In the genomic region with DNA sequence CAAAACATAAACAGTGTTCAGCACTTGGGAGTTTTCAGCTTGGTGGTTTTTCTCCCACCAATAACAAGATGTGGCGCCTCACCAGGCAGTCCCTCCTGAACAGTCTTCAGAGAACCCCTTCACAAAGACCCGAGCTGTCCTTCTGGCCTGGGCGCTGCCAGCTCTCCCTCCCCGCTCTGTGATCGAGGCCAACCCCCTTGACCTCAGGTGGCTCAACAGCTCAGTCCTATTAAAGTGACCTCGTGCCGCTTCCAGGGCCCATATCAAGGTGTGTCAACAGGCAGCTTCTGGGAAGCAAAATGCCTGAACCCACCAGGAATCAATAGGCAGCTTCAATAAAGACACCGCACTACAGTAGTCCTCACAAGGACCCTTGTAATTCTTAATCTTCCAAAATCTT, we compare ENCODE assay signal across 18 cellular contexts.
DNase-seq lines count a peak whose midpoint lies in the region; ATAC-seq, FAIRE-seq and TF ChIP-seq lines count a peak whose summit lies in the region.
"Had no signal": no experiment of that assay in that cellular context is flagged by ENCODE, and none has a peak within 500 bp of the region (broad histone marks: within the 10 kb centered on the region; RNA-seq: fewer than 3 reads in every experiment).

No MANE protein-coding gene starts in this region.

- no peak overlapping the region for H2BK12ac ChIP-seq in neuronal stem cell (ENCODE audit: low read length)

- ATAC-seq in HepG2 (no peak), GM21381 (IDR thresholded peaks at IDR 0.05; ENCODE audit: unreplicated experiment) (no peak)
- no peak for ATAC-seq in stimulated activated naive B cell treated with anti-CD40 and anti-IgM and Interleukin-4, amounts not matched to agents 10 μg/mL and 1 μg/mL and 100 μg/mL, for 72 hours (replicated peaks)

- no peaks in the 10 kb centered on the region for H3K27me3 Mint-ChIP-seq in stimulated activated naive B cell treated with anti-CD40 and anti-IgM and Interleukin-4, amounts not matched to agents 10 μg/mL and 1 μg/mL and 100 μg/mL, for 72 hours
- peaks cover 3% of the 10 kb centered on the region for H3K27me3 Mint-ChIP-seq in activated CD4-positive, alpha-beta T cell treated with anti-CD3 and anti-CD28 coated beads, Interleukin-2, amount 10 ng/mL, durations not matched to agents 7 days and 5 days

- no peak overlapping the region for H4K8ac ChIP-seq in neuronal stem cell (ENCODE audit: low read depth, low read length)

- no peak for TF ChIP-seq EP300 in HepG2 (IDR thresholded peaks at IDR 0.05; ENCODE audit: low read depth in 2 of 2, low read length in 2 of 2)
- no peak for TF ChIP-seq EP300 in HepG2 (CRISPR knock-in tag; IDR thresholded peaks at IDR 0.05; ENCODE audit: borderline replicate concordance)

- H2AK5ac ChIP-seq in neuronal stem cell (ENCODE audit: low read depth, low read length) = peak overlapping the region; percentile 58

- H3K4me2 ChIP-seq in HepG2 (ENCODE audit: low read depth, low read length) (no peak overlapping the region), neuronal stem cell (ENCODE audit: insufficient read depth, low read length, poor library complexity, severe bottlenecking) (no peak overlapping the region)
- H3K4me2 ChIP-seq: BLaER1 had no signal

- TF ChIP-seq POLR2A in HepG2 (IDR thresholded peaks at IDR 0.05; ENCODE audit: insufficient read depth in 1 of 2, low read depth in 2 of 2, low read length in 2 of 2) = no peak

- peak overlapping the region; percentile 78 for H3K27ac Mint-ChIP-seq in stimulated activated naive B cell treated with anti-CD40 and anti-IgM and Interleukin-4, amounts not matched to agents 10 μg/mL and 1 μg/mL and 100 μg/mL, for 72 hours
- H3K27ac Mint-ChIP-seq in activated CD4-positive, alpha-beta T cell treated with anti-CD3 and anti-CD28 coated beads, Interleukin-2, amount 10 ng/mL, durations not matched to agents 7 days and 5 days = no peak overlapping the region
- H3K27ac Mint-ChIP-seq: CD8-positive, alpha-beta memory T cell; H9 had no signal

- H3K4me3 ChIP-seq in liver (ENCODE audit: low read depth in 1 of 3, low read length in 3 of 3) (no peak overlapping the region), HepG2 (replicated peaks in 1 of 3; ENCODE audit: insufficient read depth in 1 of 3, low read depth in 2 of 3, low read length in 3 of 3) (no peak overlapping the region), neuronal stem cell (ENCODE audit: low read length in 2 of 2) (no peak overlapping the region)
- H3K4me3 ChIP-seq: BLaER1 had no signal

- H3K9ac ChIP-seq in liver (ENCODE audit: low read depth in 1 of 2, low read length in 2 of 2) (no peak overlapping the region), HepG2 (ENCODE audit: insufficient read depth, low read depth, low read length) (no peak overlapping the region), neuronal stem cell (ENCODE audit: low read depth, low read length, poor library complexity) (no peak overlapping the region)
- H3K9ac ChIP-seq: BLaER1 had no signal

- peaks cover 17 to 30% of the 10 kb centered on the region in 2 donors for H3K4me1 Mint-ChIP-seq in stimulated activated naive B cell treated with anti-CD40 and anti-IgM and Interleukin-4, amounts not matched to agents 10 μg/mL and 1 μg/mL and 100 μg/mL, for 72 hours
- H3K4me1 Mint-ChIP-seq in activated CD4-positive, alpha-beta T cell treated with anti-CD3 and anti-CD28 coated beads, Interleukin-2, amount 10 ng/mL, durations not matched to agents 7 days and 5 days = peaks cover 9% of the 10 kb centered on the region
- H3K4me1 Mint-ChIP-seq: CD8-positive, alpha-beta memory T cell had no signal

- H4K20me1 ChIP-seq in HepG2 (ENCODE audit: insufficient read depth, low read length) = peaks cover 3% of the 10 kb centered on the region; the same call in 1 of the 2 replicates

- H3K23ac ChIP-seq in neuronal stem cell (ENCODE audit: low read depth, low read length, poor library complexity) = no peak overlapping the region

- DNase-seq in HepG2 (ENCODE audit: low spot score) (no peak), neuronal stem cell (ENCODE audit: low spot score) (no peak), GM19239 (ENCODE audit: insufficient read length, low spot score) (no peak)
- no peak for DNase-seq in stimulated activated naive B cell treated with anti-CD40 and anti-IgM and Interleukin-4, amounts not matched to agents 10 μg/mL and 1 μg/mL and 100 μg/mL, for 72 hours
- no peak for DNase-seq in activated CD4-positive, alpha-beta T cell treated with anti-CD3 and anti-CD28 coated beads, Interleukin-2, amount 10 ng/mL, durations not matched to agents 7 days and 5 days
- DNase-seq: AML-193; Caco-2; CD8-positive, alpha-beta memory T cell; DND-41; GDM1; GOT3; H9; IMR-90 had no signal

- H3K36me3 Mint-ChIP-seq in stimulated activated naive B cell treated with anti-CD40 and anti-IgM and Interleukin-4, amounts not matched to agents 10 μg/mL and 1 μg/mL and 100 μg/mL, for 72 hours = peaks cover 5 to 20% of the 10 kb centered on the region in 2 donors
- no peaks in the 10 kb centered on the region for H3K36me3 Mint-ChIP-seq in activated CD4-positive, alpha-beta T cell treated with anti-CD3 and anti-CD28 coated beads, Interleukin-2, amount 10 ng/mL, durations not matched to agents 7 days and 5 days (ENCODE audit: low read depth)
- H3K36me3 Mint-ChIP-seq: CD8-positive, alpha-beta memory T cell had no signal

- H4K91ac ChIP-seq in neuronal stem cell (ENCODE audit: low read depth, low read length, poor library complexity) = no peak overlapping the region

- peak overlapping the region; percentile 74 for H3K18ac ChIP-seq in neuronal stem cell (ENCODE audit: low read length)

- H3K79me1 ChIP-seq in neuronal stem cell (ENCODE audit: low read depth, low read length) = no peaks in the 10 kb centered on the region

- H3K27me3 ChIP-seq in liver (ENCODE audit: control insufficient read depth in 4 of 4, insufficient read depth in 4 of 4, low read length in 3 of 4) (no peaks in the 10 kb centered on the region), HepG2 (ENCODE audit: control insufficient read depth in 1 of 2, insufficient read depth in 2 of 2, low read length in 2 of 2) (no peaks in the 10 kb centered on the region), neuronal stem cell (ENCODE audit: control insufficient read depth in 3 of 3, insufficient read depth in 3 of 3, low read depth in 1 of 3, low read length in 3 of 3) (no peaks in the 10 kb centered on the region)
- H3K27me3 ChIP-seq: BLaER1 had no signal

- CTCF ChIA-PET in HepG2 (lab: Yijun Ruan, JAX; ENCODE audit: low intra/inter-chr PET ratio, low total read pairs) = no interaction called here
- CTCF ChIA-PET in activated CD4-positive, alpha-beta T cell treated with anti-CD3 and anti-CD28 coated beads, Interleukin-2, amount 10 ng/mL, durations not matched to agents 7 days and 5 days (lab: Charles Lee) = interaction anchor here (1.3 kb wide), 1 partner anchor 62 kb away, joined by 4 read pairs; no protein-coding TSS in a partner anchor

- H3K27ac ChIP-seq in liver (ENCODE audit: low read depth in 1 of 2, low read length in 2 of 2) (no peak overlapping the region), HepG2 (ENCODE audit: extremely low read length, insufficient read depth, low read length) (no peak overlapping the region), neuronal stem cell (replicated peaks; ENCODE audit: low read length) (no peak overlapping the region)
- H3K27ac ChIP-seq: 22Rv1, BLaER1 had no signal

- TF ChIP-seq RAD21 in liver (IDR thresholded peaks at IDR 0.05) (no peak), HepG2 (CRISPR knock-in tag; IDR thresholded peaks at IDR 0.05) (no peak)

- 39% methylated on average over 8 of the region's 8 CpGs for WGBS in liver
- WGBS in HepG2 (ENCODE audit: low lambda C conversion rate) = 86% methylated on average over 8 of the region's 8 CpGs
- no CpG with 5 or more reads among the region's 8 CpGs for WGBS in neuronal stem cell (ENCODE audit: extremely low coverage in 2 of 2, insufficient read length in 2 of 2, insufficient replicate concordance in 1 of 2), 2 donors

- TF ChIP-seq CTCF in liver (IDR thresholded peaks at IDR 0.05; ENCODE audit: low read depth, low read length, missing input control) (no peak), HepG2 (CRISPR knock-in tag; IDR thresholded peaks at IDR 0.05) (no peak)

- no peak overlapping the region for H3K14ac ChIP-seq in neuronal stem cell (ENCODE audit: low read length)

- intact Hi-C loops in HepG2 (cut with micrococcal nuclease; ENCODE audit: unreplicated experiment) = no loop called here

- POLR2A ChIA-PET in HepG2 (lab: Yijun Ruan, JAX) = interaction anchor here (1.6 kb wide), 1 partner anchor 19 kb away, joined by 4 read pairs; no protein-coding TSS in a partner anchor
- POLR2A ChIA-PET in activated CD4-positive, alpha-beta T cell treated with anti-CD3 and anti-CD28 coated beads, Interleukin-2, amount 10 ng/mL, durations not matched to agents 7 days and 5 days (lab: Charles Lee) = no interaction called here

- H2AFZ ChIP-seq in HepG2 (ENCODE audit: low read length) = no peak overlapping the region
- H2AFZ ChIP-seq in neuronal stem cell (ENCODE audit: low read length) = no peak overlapping the region

- no peaks in the 10 kb centered on the region for H3K9me3 Mint-ChIP-seq in stimulated activated naive B cell treated with anti-CD40 and anti-IgM and Interleukin-4, amounts not matched to agents 10 μg/mL and 1 μg/mL and 100 μg/mL, for 72 hours
- no peaks in the 10 kb centered on the region for H3K9me3 Mint-ChIP-seq in activated CD4-positive, alpha-beta T cell treated with anti-CD3 and anti-CD28 coated beads, Interleukin-2, amount 10 ng/mL, durations not matched to agents 7 days and 5 days
- H3K9me3 Mint-ChIP-seq: H9 had no signal

- in situ Hi-C loops in HepG2 (cut with HindIII; ENCODE audit: extremely low pct_ligation_motif_present, low pct_unique_long_range_greater_than_20kb) = no loop called here

- no peak overlapping the region for H2BK120ac ChIP-seq in neuronal stem cell (ENCODE audit: low read depth, low read length)

- peaks cover 1 to 12% (median 10%) of the 10 kb centered on the region in 4 donors for H3K4me1 ChIP-seq in liver (ENCODE audit: control insufficient read depth in 4 of 4, insufficient read depth in 4 of 4, low read length in 3 of 4)
- H3K4me1 ChIP-seq in HepG2 (ENCODE audit: insufficient read depth, low read length) = peaks cover 32% of the 10 kb centered on the region
- H3K4me1 ChIP-seq in neuronal stem cell (ENCODE audit: control insufficient read depth in 2 of 2, insufficient read depth in 1 of 2, low read depth in 1 of 2, low read length in 2 of 2) = peaks cover 0 to 4% of the 10 kb centered on the region in 2 donors
- H3K4me1 ChIP-seq: Caco-2 had no signal

- H3K9me3 ChIP-seq in liver (ENCODE audit: control insufficient read depth in 4 of 4, low read length in 3 of 4) (no peaks in the 10 kb centered on the region), HepG2 (ENCODE audit: low read length) (no peaks in the 10 kb centered on the region), neuronal stem cell (replicated peaks in 1 of 2; ENCODE audit: control insufficient read depth in 2 of 2, insufficient read depth in 1 of 2, low read depth in 1 of 2, low read length in 2 of 2) (no peaks in the 10 kb centered on the region)
- H3K9me3 ChIP-seq: BLaER1, Caco-2 had no signal

- no peak overlapping the region for H3K4ac ChIP-seq in neuronal stem cell (ENCODE audit: low read length)

- H3K4me3 Mint-ChIP-seq in stimulated activated naive B cell treated with anti-CD40 and anti-IgM and Interleukin-4, amounts not matched to agents 10 μg/mL and 1 μg/mL and 100 μg/mL, for 72 hours = no peak overlapping the region
- no peak overlapping the region for H3K4me3 Mint-ChIP-seq in activated CD4-positive, alpha-beta T cell treated with anti-CD3 and anti-CD28 coated beads, Interleukin-2, amount 10 ng/mL, durations not matched to agents 7 days and 5 days
- H3K4me3 Mint-ChIP-seq: CD8-positive, alpha-beta memory T cell; H9 had no signal

- no peak overlapping the region for H2BK15ac ChIP-seq in neuronal stem cell (ENCODE audit: low read length)

- no peak for FAIRE-seq in HepG2 (lab: Jason Lieb, UNC)
- no peak for FAIRE-seq in GM19239 (lab: Jason Lieb, UNC)
- FAIRE-seq: GM12892 had no signal

- H2BK5ac ChIP-seq in neuronal stem cell (ENCODE audit: low read length) = no peak overlapping the region

- H3K36me3 ChIP-seq in liver (ENCODE audit: control insufficient read depth in 4 of 4, insufficient read depth in 3 of 4, low read depth in 1 of 4, low read length in 3 of 4) (no peaks in the 10 kb centered on the region), HepG2 (replicated peaks in 1 of 2; ENCODE audit: control insufficient read depth in 1 of 2, insufficient read depth in 2 of 2, low read length in 2 of 2) (peaks cover 40 to 70% of the 10 kb centered on the region in 2 experiments), neuronal stem cell (replicated peaks in 1 of 2; ENCODE audit: control insufficient read depth in 2 of 2, insufficient read depth in 2 of 2, low read length in 2 of 2) (peaks cover 0 to 8% of the 10 kb centered on the region in 2 donors)

- BruUV-seq in HepG2 (replicated peaks; lab: Mats Ljungman, UMichigan) = no TSS peak

- no peaks in the 10 kb centered on the region for H3K79me2 ChIP-seq in HepG2 (ENCODE audit: insufficient read depth, low read length)
